Comparison of ENCODE assay signal across 1 cellular context in genomic region chr4:99361268-99361922, GRCh38.
TF ChIP-seq lines count a peak whose summit lies in the region.

No MANE protein-coding gene starts in this region.

TF ChIP-seq in GM23338, 12 proteins besides CTCF, POLR2A, EP300 and RAD21 (continued from another document):
- TF ChIP-seq ZNF462 (CRISPR knock-in tag; IDR thresholded peaks at IDR 0.05) (no peak), EZH2 (IDR thresholded peaks at IDR 0.05; ENCODE audit: low read depth, unreplicated experiment) (no peak), REST (IDR thresholded peaks at IDR 0.05; ENCODE audit: unreplicated experiment) (no peak), EZH2phosphoT487 (IDR thresholded peaks at IDR 0.05; ENCODE audit: unreplicated experiment) (no peak), STAT1 (IDR thresholded peaks at IDR 0.05; ENCODE audit: unreplicated experiment) (no peak), CREB1 (CRISPR knock-in tag; IDR thresholded peaks at IDR 0.05; ENCODE audit: low read depth) (no peak), ZNF331 (CRISPR knock-in tag; IDR thresholded peaks at IDR 0.05; ENCODE audit: low read depth) (no peak), NANOG (IDR thresholded peaks at IDR 0.05; ENCODE audit: borderline replicate concordance) (no peak), ETS1 (IDR thresholded peaks at IDR 0.05) (no peak), ZNF114 (CRISPR knock-in tag; IDR thresholded peaks at IDR 0.05) (no peak)
TF ChIP-seq in GM23338: peak in this region for 0.
